ENCODE assay signal across 9 cellular contexts in genomic region chr2:108588070-108588668, GRCh38. TPM values are rescaled to one million over a fixed set of nuclear protein-coding genes. Genes with fewer than 3 reads are reported as not detected.
DNase-seq lines count a peak whose midpoint lies in the region; ATAC-seq and TF ChIP-seq lines count a peak whose summit lies in the region.
"Had no signal": no experiment of that assay in that cellular context is flagged by ENCODE, and none has a peak within 500 bp of the region (broad histone marks: within the 10 kb centered on the region; RNA-seq: fewer than 3 reads in every experiment).

No MANE protein-coding gene starts in this region.

- H3K27ac ChIP-seq in esophagus squamous epithelium: peak overlapping the region in 3 of 4 donors; percentile 58 to 71 (median 62)

- peaks cover 6 to 57% (median 14%) of the 10 kb centered on the region in 3 donors for H3K4me1 ChIP-seq in esophagus squamous epithelium

- WGBS in esophagus squamous epithelium, 2 donors: 47 to 67% methylated on average over 3 of the region's 3 CpGs

- H3K36me3 ChIP-seq in esophagus squamous epithelium: no peaks in the 10 kb centered on the region

- TF ChIP-seq POLR2A in esophagus squamous epithelium (IDR thresholded peaks at IDR 0.05): peak in 1 of 4 donors; percentile 31

- intact Hi-C loops in esophagus squamous epithelium (cut with DNase I): no loop called here

- H3K9me3 ChIP-seq in esophagus squamous epithelium: no peaks in the 10 kb centered on the region

- peak overlapping the region in 1 of 4 donors; percentile 9 for H3K4me3 ChIP-seq in esophagus squamous epithelium

- peak; percentile 94 for DNase-seq in OCI-M1 (lab: John Stamatoyannopoulos, UW)
- DNase-seq in esophagus squamous epithelium (lab: John Stamatoyannopoulos, UW): no peak
- DNase-seq in pons (ENCODE audit: low spot score): peak; percentile 80
- DNase-seq in NCI-H524 (lab: John Stamatoyannopoulos, UW): no peak
- DNase-seq in NCI-H146 treated with DMSO at 0.1 percent for 48 hours (lab: John Stamatoyannopoulos, UW; ENCODE audit: unreplicated experiment): no peak
- DNase-seq: NCI-H2171 treated with DMSO at 0.1 percent for 48 hours had no signal

- TF ChIP-seq CTCF in esophagus squamous epithelium (IDR thresholded peaks at IDR 0.05): no peak

- H3K27me3 ChIP-seq in esophagus squamous epithelium: no peaks in the 10 kb centered on the region

- ATAC-seq in GM18907 (IDR thresholded peaks at IDR 0.05; ENCODE audit: unreplicated experiment): peak; percentile 37
- no peak for ATAC-seq in GM21367 (IDR thresholded peaks at IDR 0.05; ENCODE audit: unreplicated experiment)
- ATAC-seq in HG03095 (IDR thresholded peaks at IDR 0.05; ENCODE audit: unreplicated experiment): no peak

RNA-seq across cellular contexts. Expression of gene LIMS1, which starts 53.9 kb away (rescaled TPM):
- 10 to 100 TPM; 37.8 to 66.2 (median 54.0) TPM for total RNA-seq in esophagus squamous epithelium

Comparison
In these comparisons a context has a peak if more than half of its experiments do, and no peak if none do; other contexts are left out.
1. DNase-seq: peak in OCI-M1 (single experiment) and pons (single experiment); none in esophagus squamous epithelium (single experiment), NCI-H524 (0 of 2) and NCI-H146 treated with DMSO at 0.1 percent for 48 hours (single experiment).